1 cellular context compared by ENCODE assay signal in the genomic region with DNA sequence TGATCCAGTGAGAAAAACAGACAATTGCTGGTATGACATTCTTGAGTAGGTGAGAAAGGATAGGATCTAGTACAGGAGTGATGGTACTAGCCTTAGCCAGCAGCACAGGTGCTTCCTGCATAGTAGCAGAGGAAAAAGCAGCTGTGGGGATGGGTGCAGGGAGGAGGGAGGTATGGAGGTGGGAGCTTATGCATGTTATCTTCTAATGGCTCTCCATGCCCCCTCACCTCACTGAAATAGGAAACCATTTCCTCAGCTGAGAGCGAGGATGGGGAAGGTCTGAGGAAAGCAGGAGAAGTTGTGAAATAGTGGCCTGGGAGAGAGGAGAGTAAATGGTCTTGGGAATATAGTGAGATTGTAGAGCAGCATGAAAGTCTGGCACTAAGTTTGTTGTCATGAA.
TF ChIP-seq lines count a peak whose summit lies in the region.

No MANE protein-coding gene starts in this region.

TF ChIP-seq in WTC11, 78 proteins besides CTCF, POLR2A, EP300 and RAD21 (continued from another document):
- TF ChIP-seq, protein P1, sequence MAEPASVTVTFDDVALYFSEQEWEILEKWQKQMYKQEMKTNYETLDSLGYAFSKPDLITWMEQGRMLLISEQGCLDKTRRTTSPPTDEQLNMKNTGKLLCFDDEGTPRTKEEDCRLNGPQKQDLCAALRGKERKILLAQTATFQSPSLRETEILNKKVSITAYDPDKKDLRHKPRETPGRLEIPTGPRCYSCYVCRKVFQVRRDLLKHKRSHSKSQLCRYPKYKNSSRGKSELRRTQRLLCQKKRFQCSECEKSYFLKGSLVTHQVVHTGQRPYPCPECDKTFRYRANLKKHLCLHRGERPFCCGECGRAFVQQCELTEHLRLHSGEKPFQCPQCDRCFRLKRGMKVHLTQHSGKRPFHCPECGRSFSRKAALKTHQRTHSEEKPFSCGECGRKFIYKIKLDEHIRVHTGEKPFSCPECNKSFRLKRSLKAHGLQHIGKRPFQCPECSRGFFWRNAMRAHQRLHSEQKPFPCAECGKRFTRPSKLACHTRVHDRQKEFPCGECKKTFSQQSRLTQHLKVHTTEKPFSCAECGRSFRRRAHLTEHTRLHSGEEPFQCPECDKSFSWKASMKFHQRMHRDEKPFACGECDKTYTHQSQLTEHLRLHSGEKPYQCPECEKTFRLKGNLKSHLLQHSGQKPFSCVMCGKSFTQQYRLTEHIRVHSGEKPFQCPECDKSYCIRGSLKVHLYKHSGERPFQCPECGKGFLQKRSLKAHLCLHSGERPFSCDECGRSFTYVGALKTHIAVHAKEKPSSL (CRISPR knock-in tag; conservative IDR thresholded peaks at IDR 0.05) = no peak
- TF ChIP-seq ZNF671 (CRISPR knock-in tag; IDR thresholded peaks at IDR 0.05) (no peak), ZNF423 (CRISPR knock-in tag; IDR thresholded peaks at IDR 0.05) (no peak)
